In genomic region chr7:134458341-134458805, GRCh38 we compare ENCODE assay signal across 8 cellular contexts. TPM values are rescaled to one million over a fixed set of nuclear protein-coding genes. Genes with fewer than 3 reads are reported as not detected.
A peak's percentile ranks its signal among the peaks of the same experiment; 100 is the strongest.
DNase-seq lines count a peak whose midpoint lies in the region; ATAC-seq and TF ChIP-seq lines count a peak whose summit lies in the region.

No MANE protein-coding gene starts in this region.

- H3K9me3 ChIP-seq in endodermal cell (ENCODE audit: control insufficient read depth, low read length) = no peaks in the 10 kb centered on the region
- H3K9me3 ChIP-seq in mononuclear cell (ENCODE audit: low read depth, low read length) = no peaks in the 10 kb centered on the region

- no peak overlapping the region for H3K27ac ChIP-seq in endodermal cell (ENCODE audit: low read depth, low read length)

- ATAC-seq in HG02870 (IDR thresholded peaks at IDR 0.05; ENCODE audit: unreplicated experiment) = peak; percentile 32

- H3K27me3 ChIP-seq in endodermal cell (ENCODE audit: control insufficient read depth, insufficient read depth, low read length, poor library complexity, severe bottlenecking) (no peaks in the 10 kb centered on the region), mononuclear cell (ENCODE audit: insufficient read depth, low read length) (no peaks in the 10 kb centered on the region)

- no peaks in the 10 kb centered on the region for H3K9me3 Mint-ChIP-seq in endodermal cell

- TF ChIP-seq CTCF in endodermal cell (conservative IDR thresholded peaks at IDR 0.05) = peak; percentile 58

- H3K27ac Mint-ChIP-seq in endodermal cell = peak overlapping the region; percentile 61

- H3K4me3 ChIP-seq in endodermal cell (ENCODE audit: low read length) (peak overlapping the region; percentile 88), mononuclear cell (ENCODE audit: low read length) (peak overlapping the region; percentile 60)

- peak; percentile 64 for DNase-seq in NK-92 treated with Interleukin-12 subunit alpha and Interleukin-12 subunit beta, amount 100 ng/mL, for 24 hours (lab: John Stamatoyannopoulos, UW)
- DNase-seq in NK-92 (lab: John Stamatoyannopoulos, UW; ENCODE audit: unreplicated experiment) (no peak), NCI-H345 (lab: John Stamatoyannopoulos, UW) (peak; percentile 56), endodermal cell (peak; percentile 89)
- peak; percentile 23 to 33 for DNase-seq in activated CD8-positive, alpha-beta memory T cell treated with anti-CD3 and anti-CD28 coated beads for 4 hours (ENCODE audit: low read depth in 2 of 2)
- peak; percentile 8 to 33 for DNase-seq in stimulated activated CD8-positive, alpha-beta memory T cell treated with anti-CD3 and anti-CD28 coated beads, Interleukin-4, amount 100 ng/mL, for 4 hours (ENCODE audit: low read depth in 2 of 2, low spot score in 1 of 2)

- peak overlapping the region; percentile 78 for H3K4me3 Mint-ChIP-seq in endodermal cell

- H3K36me3 ChIP-seq in endodermal cell (ENCODE audit: control insufficient read depth, insufficient read depth, low read length) = peaks cover 33% of the 10 kb centered on the region

- H3K4me1 ChIP-seq in endodermal cell (ENCODE audit: control insufficient read depth, insufficient read depth, low read length) = peaks cover 12% of the 10 kb centered on the region
- H3K4me1 ChIP-seq in mononuclear cell (ENCODE audit: insufficient read depth, low read length) = peaks cover 36% of the 10 kb centered on the region

- peak overlapping the region; percentile 28 for H3K9ac ChIP-seq in endodermal cell (ENCODE audit: extremely low read depth, low read length, poor library complexity, severe bottlenecking)

- WGBS in endodermal cell (ENCODE audit: insufficient coverage in 1 of 2, insufficient read length in 1 of 2), 2 experiments = 1 to 2% methylated on average over 21 to 37 of the region's 37 CpGs

- peaks cover 24% of the 10 kb centered on the region for H3K36me3 Mint-ChIP-seq in endodermal cell (ENCODE audit: low read depth)

- H3K27me3 Mint-ChIP-seq in endodermal cell (ENCODE audit: insufficient read depth) = peaks cover 10% of the 10 kb centered on the region

- peaks cover 26% of the 10 kb centered on the region for H3K4me1 Mint-ChIP-seq in endodermal cell

RNA-seq across cellular contexts. Expression of gene AKR1B1, which starts 0.5 kb away (rescaled TPM):
- total RNA-seq in endodermal cell (100 to 1,000 TPM; 152 to 216 TPM), mononuclear cell (39.7 TPM)
- 148 TPM for polyA plus RNA-seq in endodermal cell (2013, experiment 1 of 2)
- 146 TPM for polyA plus RNA-seq in endodermal cell (2013, experiment 2 of 2)
